1 cellular context compared by ENCODE assay signal in the genomic region with DNA sequence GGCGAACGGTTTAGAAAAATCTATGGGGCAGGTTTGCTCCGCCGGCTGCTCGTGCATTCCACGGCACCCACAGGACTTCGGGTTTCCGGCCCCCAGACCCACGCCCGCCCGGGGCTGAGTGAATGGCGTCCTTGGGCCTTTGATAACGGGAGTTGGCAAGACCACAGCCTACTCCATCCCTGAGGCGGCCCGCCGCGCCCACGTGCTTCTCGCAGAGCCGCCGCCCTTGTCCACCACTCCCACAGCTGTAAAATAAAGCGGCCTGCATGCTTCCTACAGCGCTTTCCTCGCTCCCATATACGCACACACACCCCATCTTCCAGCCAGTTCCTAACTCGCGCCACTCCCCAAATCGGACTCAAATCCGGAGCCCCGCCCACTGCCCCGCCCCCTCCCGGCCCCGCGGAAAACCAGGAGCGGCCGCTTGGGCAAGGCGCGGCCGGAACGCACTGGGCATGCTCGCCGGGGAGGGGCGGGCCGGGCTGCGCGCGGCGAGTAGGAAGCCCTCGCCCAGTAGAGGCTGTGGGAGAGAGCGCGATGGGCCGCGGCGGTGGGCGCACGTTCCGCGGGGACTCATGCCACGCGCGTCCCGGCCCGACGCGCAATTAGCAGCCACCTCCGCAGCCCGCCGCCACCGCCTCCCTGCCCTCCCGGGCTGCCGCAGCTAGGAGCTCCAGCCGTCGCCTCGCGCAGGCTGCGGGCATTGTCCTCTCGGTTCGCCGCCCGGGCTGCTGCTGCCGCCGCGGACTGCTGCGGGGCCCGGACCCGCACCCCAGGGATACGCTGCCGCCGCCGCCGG.
TF ChIP-seq lines count a peak whose summit lies in the region.

RAP2B (plus strand) TSS at position 513 of the 799 bp plus-strand sequence. CDS start 468 bp downstream, outside the sequence.

TF ChIP-seq in HepG2, 621 proteins besides CTCF, POLR2A, EP300 and RAD21 (continued from another document and continues in another):
- TF ChIP-seq, protein P1, sequence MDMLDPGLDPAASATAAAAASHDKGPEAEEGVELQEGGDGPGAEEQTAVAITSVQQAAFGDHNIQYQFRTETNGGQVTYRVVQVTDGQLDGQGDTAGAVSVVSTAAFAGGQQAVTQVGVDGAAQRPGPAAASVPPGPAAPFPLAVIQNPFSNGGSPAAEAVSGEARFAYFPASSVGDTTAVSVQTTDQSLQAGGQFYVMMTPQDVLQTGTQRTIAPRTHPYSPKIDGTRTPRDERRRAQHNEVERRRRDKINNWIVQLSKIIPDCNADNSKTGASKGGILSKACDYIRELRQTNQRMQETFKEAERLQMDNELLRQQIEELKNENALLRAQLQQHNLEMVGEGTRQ (IDR thresholded peaks at IDR 0.05; ENCODE audit: low read depth, low read length): no peak
- TF ChIP-seq, protein P1 (CRISPR knock-in tag; IDR thresholded peaks at IDR 0.05; ENCODE audit: borderline replicate concordance): no peak; the same call in 1 of the 2 replicates
- peak; percentile 90; the same call in 1 of the 2 replicates for TF ChIP-seq ZNF691 (CRISPR knock-in tag; IDR thresholded peaks at IDR 0.05; ENCODE audit: borderline replicate concordance, low read depth)
- no peak; the same call in 1 of the 2 replicates for TF ChIP-seq MEIS1 (CRISPR knock-in tag; IDR thresholded peaks at IDR 0.05; ENCODE audit: borderline replicate concordance)
- TF ChIP-seq, protein P2, sequence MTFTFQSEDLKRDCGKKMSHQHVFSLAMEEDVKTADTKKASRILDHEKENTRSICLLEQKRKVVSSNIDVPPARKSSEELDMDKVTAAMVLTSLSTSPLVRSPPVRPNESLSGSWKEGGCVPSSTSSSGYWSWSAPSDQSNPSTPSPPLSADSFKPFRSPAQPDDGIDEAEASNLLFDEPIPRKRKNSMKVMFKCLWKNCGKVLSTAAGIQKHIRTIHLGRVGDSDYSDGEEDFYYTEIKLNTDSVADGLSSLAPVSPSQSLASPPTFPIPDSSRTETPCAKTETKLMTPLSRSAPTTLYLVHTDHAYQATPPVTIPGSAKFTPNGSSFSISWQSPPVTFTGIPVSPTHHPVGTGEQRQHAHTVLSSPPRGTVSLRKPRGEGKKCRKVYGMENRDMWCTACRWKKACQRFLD (CRISPR knock-in tag; IDR thresholded peaks at IDR 0.05; ENCODE audit: borderline replicate concordance): peak; percentile 44; the same call in 1 of the 2 replicates
- TF ChIP-seq, protein P3, sequence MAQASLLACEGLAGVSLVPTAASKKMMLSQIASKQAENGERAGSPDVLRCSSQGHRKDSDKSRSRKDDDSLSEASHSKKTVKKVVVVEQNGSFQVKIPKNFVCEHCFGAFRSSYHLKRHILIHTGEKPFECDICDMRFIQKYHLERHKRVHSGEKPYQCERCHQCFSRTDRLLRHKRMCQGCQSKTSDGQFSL (CRISPR knock-in tag; IDR thresholded peaks at IDR 0.05): peak; percentile 67
- peak; percentile 58; the same call in 1 of the 2 replicates for TF ChIP-seq MIER3 (CRISPR knock-in tag; IDR thresholded peaks at IDR 0.05; ENCODE audit: borderline replicate concordance)
- peak; percentile 73; the same call in 1 of the 2 replicates for TF ChIP-seq ZNF318 (CRISPR knock-in tag; IDR thresholded peaks at IDR 0.05)
- peak; percentile 52; the same call in 1 of the 2 replicates for TF ChIP-seq NR2C2 (CRISPR knock-in tag; IDR thresholded peaks at IDR 0.05; ENCODE audit: borderline replicate concordance)
- peak; percentile 49; the same call in 1 of the 2 replicates for TF ChIP-seq HDAC2 (CRISPR knock-in tag; IDR thresholded peaks at IDR 0.05)
- TF ChIP-seq ZNF451 (CRISPR knock-in tag; IDR thresholded peaks at IDR 0.05): peak; percentile 98
- peak; percentile 94; the same call in 1 of the 2 replicates for TF ChIP-seq BATF2 (CRISPR knock-in tag; IDR thresholded peaks at IDR 0.05)
- TF ChIP-seq ZNF263 (CRISPR knock-in tag; IDR thresholded peaks at IDR 0.05): peak; percentile 53; the same call in 1 of the 2 replicates
- peak; percentile 73; the same call in 1 of the 2 replicates for TF ChIP-seq ZNF761 (CRISPR knock-in tag; conservative IDR thresholded peaks at IDR 0.05)
- TF ChIP-seq TGIF2 (CRISPR knock-in tag; IDR thresholded peaks at IDR 0.05): 0 out of 2 replicates have a peak, but pooled peaks have one; percentile 42
- 0 out of 2 replicates have a peak, but pooled peaks have one; percentile 42 for TF ChIP-seq SNAPC5 (CRISPR knock-in tag; IDR thresholded peaks at IDR 0.05; ENCODE audit: borderline replicate concordance)
- TF ChIP-seq CHCHD3 (CRISPR knock-in tag; IDR thresholded peaks at IDR 0.05): peak; percentile 79
- TF ChIP-seq ERF (CRISPR knock-in tag; IDR thresholded peaks at IDR 0.05): peak; percentile 59; the same call in 1 of the 2 replicates
- no peak for TF ChIP-seq STAG1 (CRISPR knock-in tag; IDR thresholded peaks at IDR 0.05)
- 0 out of 2 replicates have a peak, but pooled peaks have one; percentile 38 for TF ChIP-seq KAT7 (CRISPR knock-in tag; IDR thresholded peaks at IDR 0.05; ENCODE audit: borderline replicate concordance)
- peak; percentile 45 for TF ChIP-seq MED8 (CRISPR knock-in tag; IDR thresholded peaks at IDR 0.05; ENCODE audit: insufficient replicate concordance)
- TF ChIP-seq ZBTB40 (IDR thresholded peaks at IDR 0.05): no peak
- peak; percentile 56; the same call in 1 of the 2 replicates for TF ChIP-seq ZBTB40 (CRISPR knock-in tag; IDR thresholded peaks at IDR 0.05)
- no peak for TF ChIP-seq RFX3 (CRISPR knock-in tag; IDR thresholded peaks at IDR 0.05)
